22 cellular contexts compared by ENCODE assay signal in the genomic region with DNA sequence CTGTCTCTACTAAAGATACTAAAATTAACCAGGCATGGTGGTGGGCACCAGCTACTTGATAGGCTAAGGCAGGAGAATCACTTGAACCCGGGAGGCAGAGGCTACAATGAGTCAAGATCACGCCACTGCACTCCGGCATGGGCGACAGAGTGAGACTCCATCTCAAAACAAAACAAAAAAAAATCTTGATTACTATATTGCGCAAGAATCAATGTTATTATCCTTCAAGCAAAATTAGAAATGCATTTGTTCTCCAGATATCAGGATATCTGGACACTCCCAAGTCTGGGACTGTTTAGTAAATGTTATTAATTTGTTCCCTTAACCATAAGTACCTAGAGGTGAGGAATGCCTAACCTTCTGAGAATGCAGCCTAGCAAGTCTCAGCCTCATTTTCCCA.
DNase-seq lines count a peak whose midpoint lies in the region; ATAC-seq, FAIRE-seq and TF ChIP-seq lines count a peak whose summit lies in the region.
"Had no signal": no experiment of that assay in that cellular context is flagged by ENCODE, and none has a peak within 500 bp of the region (broad histone marks: within the 10 kb centered on the region; RNA-seq: fewer than 3 reads in every experiment).

No MANE protein-coding gene starts in this region.

- H3K14ac ChIP-seq in trophoblast cell (ENCODE audit: low read length) = no peak overlapping the region

- H3K4me1 Mint-ChIP-seq in activated CD8-positive, alpha-beta T cell treated with anti-CD3 and anti-CD28 coated beads for 36 hours (ENCODE audit: low read depth) = no peaks in the 10 kb centered on the region
- H3K4me1 Mint-ChIP-seq: B cell had no signal

- no peak overlapping the region for H2BK12ac ChIP-seq in trophoblast cell (ENCODE audit: low read length)

- H3K36me3 ChIP-seq in HepG2 (replicated peaks in 1 of 2; ENCODE audit: control insufficient read depth in 1 of 2, insufficient read depth in 2 of 2, low read length in 2 of 2) (no peaks in the 10 kb centered on the region), right lobe of liver (no peaks in the 10 kb centered on the region), trophoblast cell (ENCODE audit: control insufficient read depth in 1 of 2, insufficient read depth in 2 of 2, low read length in 2 of 2) (no peaks in the 10 kb centered on the region)
- H3K36me3 ChIP-seq: BLaER1 treated with 17β-estradiol and CSF1 and Interleukin-3, amounts not matched to agents 10 nM and 100 nM had no signal

- no peaks in the 10 kb centered on the region for H3K9me3 ChIP-seq in HepG2 (ENCODE audit: low read length)
- no peaks in the 10 kb centered on the region for H3K9me3 ChIP-seq in right lobe of liver
- H3K9me3 ChIP-seq in trophoblast cell (ENCODE audit: insufficient read depth, low read depth, low read length) = peaks cover 4% of the 10 kb centered on the region
- H3K9me3 ChIP-seq: A549, Caco-2 had no signal

- TF ChIP-seq POLR2A in HepG2 (IDR thresholded peaks at IDR 0.05; ENCODE audit: insufficient read depth in 1 of 2, low read depth in 2 of 2, low read length in 2 of 2) (no peak), right lobe of liver (IDR thresholded peaks at IDR 0.05) (no peak)

- DNase-seq in HepG2 (ENCODE audit: low spot score) (no peak), right lobe of liver (no peak), UCSD-AML1 (lab: John Stamatoyannopoulos, UW; ENCODE audit: unreplicated experiment) (peak; percentile 1), trophoblast cell (peak; percentile 3 to 34), dermis blood vessel endothelial cell (no peak)
- no peak for DNase-seq in activated CD8-positive, alpha-beta T cell treated with anti-CD3 and anti-CD28 coated beads for 36 hours
- DNase-seq: AML-193; Caco-2; Calu3; CD4-positive, alpha-beta T cell; CD8-positive, alpha-beta T cell; DMS79 treated with DMSO at 0.1 percent for 48 hours; GF-D8 had no signal

- H3K79me1 ChIP-seq in trophoblast cell (ENCODE audit: low read length) = no peaks in the 10 kb centered on the region

- CTCF ChIA-PET in HepG2 (lab: Yijun Ruan, JAX; ENCODE audit: low intra/inter-chr PET ratio, low total read pairs) = no interaction called here
- CTCF ChIA-PET in activated CD8-positive, alpha-beta T cell treated with anti-CD3 and anti-CD28 coated beads for 36 hours (lab: Charles Lee) = no interaction called here

- no peak overlapping the region for H3K4me3 Mint-ChIP-seq in activated CD8-positive, alpha-beta T cell treated with anti-CD3 and anti-CD28 coated beads for 36 hours
- H3K4me3 Mint-ChIP-seq: B cell; CD4-positive, alpha-beta T cell; CD8-positive, alpha-beta T cell had no signal

- no peak overlapping the region for H2BK120ac ChIP-seq in trophoblast cell (ENCODE audit: insufficient read depth, low read length, poor library complexity)

- TF ChIP-seq EP300 in HepG2 (IDR thresholded peaks at IDR 0.05; ENCODE audit: low read depth in 2 of 2, low read length in 2 of 2) = no peak
- no peak for TF ChIP-seq EP300 in HepG2 (CRISPR knock-in tag; IDR thresholded peaks at IDR 0.05; ENCODE audit: borderline replicate concordance)

- no peaks in the 10 kb centered on the region for H3K27me3 Mint-ChIP-seq in activated CD8-positive, alpha-beta T cell treated with anti-CD3 and anti-CD28 coated beads for 36 hours
- H3K27me3 Mint-ChIP-seq: B cell; CD4-positive, alpha-beta T cell had no signal

- H3K9me3 Mint-ChIP-seq in activated CD8-positive, alpha-beta T cell treated with anti-CD3 and anti-CD28 coated beads for 36 hours = peaks cover 13% of the 10 kb centered on the region

- no peaks in the 10 kb centered on the region for H3K36me3 Mint-ChIP-seq in activated CD8-positive, alpha-beta T cell treated with anti-CD3 and anti-CD28 coated beads for 36 hours (ENCODE audit: low read depth)
- H3K36me3 Mint-ChIP-seq: CD8-positive, alpha-beta T cell had no signal

- H2AFZ ChIP-seq in HepG2 (ENCODE audit: low read length) = no peak overlapping the region
- no peak overlapping the region for H2AFZ ChIP-seq in trophoblast cell (ENCODE audit: insufficient read depth, low read length, poor library complexity)

- no peak overlapping the region for H3K4me3 ChIP-seq in HepG2 (replicated peaks in 1 of 3; ENCODE audit: insufficient read depth in 1 of 3, low read depth in 2 of 3, low read length in 3 of 3)
- no peak overlapping the region for H3K4me3 ChIP-seq in right lobe of liver
- H3K4me3 ChIP-seq in trophoblast cell (ENCODE audit: low read depth, low read length) = no peak overlapping the region
- H3K4me3 ChIP-seq: A549; BLaER1 treated with 17β-estradiol and CSF1 and Interleukin-3, amounts not matched to agents 10 nM and 100 nM had no signal

- no peak for FAIRE-seq in HepG2 (lab: Jason Lieb, UNC)
- FAIRE-seq: A549, D721Med, G401.6, GM12891, GM18507 had no signal

- H3K4ac ChIP-seq in trophoblast cell (ENCODE audit: low read depth, low read length) = no peak overlapping the region

- in situ Hi-C loops in HepG2 (cut with HindIII; ENCODE audit: extremely low pct_ligation_motif_present, low pct_unique_long_range_greater_than_20kb) = no loop called here

- TF ChIP-seq RAD21 in HepG2 (CRISPR knock-in tag; IDR thresholded peaks at IDR 0.05) = no peak

- no peak overlapping the region for H3K23ac ChIP-seq in trophoblast cell (ENCODE audit: low read length)

- H4K91ac ChIP-seq in trophoblast cell (ENCODE audit: low read depth, low read length) = no peak overlapping the region

- H2BK5ac ChIP-seq in trophoblast cell (ENCODE audit: low read depth, low read length, poor library complexity) = no peak overlapping the region

- H4K20me1 ChIP-seq in HepG2 (ENCODE audit: insufficient read depth, low read length) = no peaks in the 10 kb centered on the region
- H4K20me1 ChIP-seq: BLaER1 treated with 17β-estradiol and CSF1 and Interleukin-3, amounts not matched to agents 10 nM and 100 nM had no signal

- no peak overlapping the region for H3K18ac ChIP-seq in trophoblast cell (ENCODE audit: low read length)

- POLR2A ChIA-PET in HepG2 (lab: Yijun Ruan, JAX) = no interaction called here
- POLR2A ChIA-PET in activated CD8-positive, alpha-beta T cell treated with anti-CD3 and anti-CD28 coated beads for 36 hours (lab: Charles Lee) = no interaction called here

- intact Hi-C loops in HepG2 (cut with micrococcal nuclease; ENCODE audit: unreplicated experiment) = no loop called here
- intact Hi-C loops in right lobe of liver (cut with DNase I) = no loop called here
- intact Hi-C loops in activated CD8-positive, alpha-beta T cell treated with anti-CD3 and anti-CD28 coated beads for 36 hours (cut with micrococcal nuclease) = no loop called here

- H3K9ac ChIP-seq in HepG2 (ENCODE audit: insufficient read depth, low read depth, low read length) (no peak overlapping the region), trophoblast cell (ENCODE audit: low read length) (no peak overlapping the region)
- H3K9ac ChIP-seq: BLaER1 treated with 17β-estradiol and CSF1 and Interleukin-3, amounts not matched to agents 10 nM and 100 nM had no signal

- WGBS in HepG2 (ENCODE audit: low lambda C conversion rate) = 44% methylated on average over 5 of the region's 5 CpGs
- 74% methylated on average over 5 of the region's 5 CpGs for WGBS in right lobe of liver (ENCODE audit: insufficient coverage, low coverage, low lambda C conversion rate, missing lambda C conversion rate)
- no CpG with 5 or more reads among the region's 5 CpGs for WGBS in trophoblast cell (ENCODE audit: extremely low coverage, insufficient coverage, insufficient read length)

- H3K4me1 ChIP-seq in HepG2 (ENCODE audit: insufficient read depth, low read length) = no peaks in the 10 kb centered on the region
- no peaks in the 10 kb centered on the region for H3K4me1 ChIP-seq in right lobe of liver
- no peaks in the 10 kb centered on the region for H3K4me1 ChIP-seq in trophoblast cell (ENCODE audit: control insufficient read depth in 1 of 2, insufficient read depth in 2 of 2, low read length in 2 of 2)
- H3K4me1 ChIP-seq: A549; BLaER1 treated with 17β-estradiol and CSF1 and Interleukin-3, amounts not matched to agents 10 nM and 100 nM; Caco-2 had no signal

- H3K27me3 ChIP-seq in HepG2 (ENCODE audit: control insufficient read depth in 1 of 2, insufficient read depth in 2 of 2, low read length in 2 of 2) = no peaks in the 10 kb centered on the region
- no peaks in the 10 kb centered on the region for H3K27me3 ChIP-seq in right lobe of liver
- no peaks in the 10 kb centered on the region for H3K27me3 ChIP-seq in trophoblast cell (ENCODE audit: insufficient read depth, low read length)
- H3K27me3 ChIP-seq: BLaER1 treated with 17β-estradiol and CSF1 and Interleukin-3, amounts not matched to agents 10 nM and 100 nM had no signal

- H2AK5ac ChIP-seq in trophoblast cell (ENCODE audit: low read length) = no peak overlapping the region

- ATAC-seq in HepG2 (no peak), right lobe of liver (no peak)
- ATAC-seq in activated CD8-positive, alpha-beta T cell treated with anti-CD3 and anti-CD28 coated beads for 36 hours = no peak
- ATAC-seq: A549; CD8-positive, alpha-beta T cell had no signal

- no peak overlapping the region for H3K27ac ChIP-seq in HepG2 (ENCODE audit: extremely low read length, insufficient read depth, low read length)
- no peak overlapping the region for H3K27ac ChIP-seq in right lobe of liver
- H3K27ac ChIP-seq in trophoblast cell (ENCODE audit: low read depth, low read length) = no peak overlapping the region
- H3K27ac ChIP-seq: 22Rv1; A549; BLaER1 treated with 17β-estradiol and CSF1 and Interleukin-3, amounts not matched to agents 10 nM and 100 nM; C4-2B had no signal

- H4K12ac ChIP-seq in trophoblast cell (ENCODE audit: low read depth, low read length) = no peak overlapping the region

- no peak overlapping the region for H3K27ac Mint-ChIP-seq in activated CD8-positive, alpha-beta T cell treated with anti-CD3 and anti-CD28 coated beads for 36 hours
- H3K27ac Mint-ChIP-seq: B cell; CD4-positive, alpha-beta T cell; CD8-positive, alpha-beta T cell had no signal

- no peak overlapping the region for H3K4me2 ChIP-seq in HepG2 (ENCODE audit: low read depth, low read length)
- H3K4me2 ChIP-seq in trophoblast cell (ENCODE audit: low read length) = no peak overlapping the region
- H3K4me2 ChIP-seq: A549; BLaER1 treated with 17β-estradiol and CSF1 and Interleukin-3, amounts not matched to agents 10 nM and 100 nM had no signal

- TF ChIP-seq CTCF in HepG2 (CRISPR knock-in tag; IDR thresholded peaks at IDR 0.05) (no peak), right lobe of liver (IDR thresholded peaks at IDR 0.05) (no peak)
- TF ChIP-seq CTCF in activated CD8-positive, alpha-beta T cell treated with anti-CD3 and anti-CD28 coated beads for 36 hours (IDR thresholded peaks at IDR 0.05) = no peak

- BruUV-seq in HepG2 (replicated peaks; lab: Mats Ljungman, UMichigan) = no TSS peak

- H3K79me2 ChIP-seq in HepG2 (ENCODE audit: insufficient read depth, low read length) (no peaks in the 10 kb centered on the region), trophoblast cell (ENCODE audit: control insufficient read depth, insufficient read depth, low read length, poor library complexity) (no peaks in the 10 kb centered on the region)

- H4K8ac ChIP-seq in trophoblast cell (ENCODE audit: low read depth, low read length) = no peak overlapping the region

TF ChIP-seq in HepG2, 621 proteins besides CTCF, POLR2A, EP300 and RAD21:
- TF ChIP-seq CEBPB (IDR thresholded peaks at IDR 0.05; ENCODE audit: borderline replicate concordance, low read depth, low read length) (peak; percentile 76), KLF9 (CRISPR knock-in tag; IDR thresholded peaks at IDR 0.05; ENCODE audit: low read depth) (no peak)
TF ChIP-seq in HepG2: peak in this region for 1.

Comparison
In these comparisons a context has a peak if more than half of its experiments do, and no peak if none do; other contexts are left out.
1. DNase-seq: peak in UCSD-AML1 (single experiment) and trophoblast cell (2 of 2); none in HepG2 (single experiment), right lobe of liver (0 of 3), activated CD8-positive, alpha-beta T cell treated with anti-CD3 and anti-CD28 coated beads for 36 hours (single experiment) and dermis blood vessel endothelial cell (single experiment).